In genomic region chr5:150329038-150329437, GRCh38 we compare ENCODE assay signal across 1 cellular context.
TF ChIP-seq lines count a peak whose summit lies in the region.

No MANE protein-coding gene starts in this region.

TF ChIP-seq in K562, 482 proteins besides CTCF, POLR2A, EP300 and RAD21 (continued from another document):
- TF ChIP-seq MLLT1 (IDR thresholded peaks at IDR 0.05) (no peak), PCBP1 (IDR thresholded peaks at IDR 0.05; ENCODE audit: low read depth, low read length, poor library complexity, severe bottlenecking) (no peak), ZNF589 (CRISPR knock-in tag; IDR thresholded peaks at IDR 0.05; ENCODE audit: low read depth) (peak; percentile 40; the same call in 1 of the 2 replicates), RBM17 (IDR thresholded peaks at IDR 0.05; ENCODE audit: borderline replicate concordance, low read depth, low read length) (no peak), PHB (CRISPR knock-in tag; IDR thresholded peaks at IDR 0.05) (no peak), ZNF174 (CRISPR knock-in tag; IDR thresholded peaks at IDR 0.05) (no peak), MCM5 (IDR thresholded peaks at IDR 0.05; ENCODE audit: low read depth) (no peak), ELF4 (CRISPR knock-in tag; IDR thresholded peaks at IDR 0.05) (peak; percentile 76; the same call in 1 of the 2 replicates), KLF13 (tag; IDR thresholded peaks at IDR 0.05; ENCODE audit: borderline replicate concordance, low read depth) (no peak), ZNF134 (CRISPR knock-in tag; conservative IDR thresholded peaks at IDR 0.05) (0 out of 2 replicates have a peak, but pooled peaks have one; percentile 16), PHF20 (IDR thresholded peaks at IDR 0.05; ENCODE audit: partially characterized antibody) (peak; percentile 46), MYNN (IDR thresholded peaks at IDR 0.05) (no peak), MYNN (CRISPR knock-in tag; IDR thresholded peaks at IDR 0.05) (no peak), ARID1B (IDR thresholded peaks at IDR 0.05) (peak; percentile 12; the same call in 1 of the 2 replicates), SMAD4 (CRISPR knock-in tag; conservative IDR thresholded peaks at IDR 0.05) (peak; percentile 29; the same call in 1 of the 2 replicates), CTCFL (IDR thresholded peaks at IDR 0.05; ENCODE audit: borderline replicate concordance, insufficient read depth, low read depth, low read length, poor library complexity, severe bottlenecking) (no peak), CBFA2T3 (IDR thresholded peaks at IDR 0.05) (peak; percentile 40), DMBX1 (CRISPR knock-in tag; IDR thresholded peaks at IDR 0.05; ENCODE audit: borderline replicate concordance) (0 out of 2 replicates have a peak, but pooled peaks have one; percentile 12), KLF6 (CRISPR knock-in tag; IDR thresholded peaks at IDR 0.05; ENCODE audit: borderline replicate concordance) (0 out of 2 replicates have a peak, but pooled peaks have one; percentile 30), OTX1 (CRISPR knock-in tag; IDR thresholded peaks at IDR 0.05) (0 out of 2 replicates have a peak, but pooled peaks have one; percentile 72), PKNOX1 (IDR thresholded peaks at IDR 0.05) (peak; percentile 57; the same call in 1 of the 2 replicates), ZNF282 (CRISPR knock-in tag; IDR thresholded peaks at IDR 0.05) (no peak), ZNF239 (CRISPR knock-in tag; IDR thresholded peaks at IDR 0.05) (peak; percentile 31; the same call in 1 of the 2 replicates), CREB3 (tag; conservative IDR thresholded peaks at IDR 0.05; ENCODE audit: low read depth) (no peak), ZBTB9 (CRISPR knock-in tag; IDR thresholded peaks at IDR 0.05) (0 out of 2 replicates have a peak, but pooled peaks have one; percentile 23)
